ENCODE assay signal across 21 cellular contexts in genomic region chr11:61592176-61592575, GRCh38.
"Had no signal": no experiment of that assay in that cellular context is flagged by ENCODE, and none has a peak within 500 bp of the region (broad histone marks: within the 10 kb centered on the region; RNA-seq: fewer than 3 reads in every experiment).

No MANE protein-coding gene starts in this region.

- H3K27me3 ChIP-seq: MG63 had no signal

- H3K4me3 ChIP-seq: MG63 had no signal

- H3K9me3 ChIP-seq: MG63, SK-N-SH had no signal

- H3K36me3 ChIP-seq: MG63 had no signal

- H3K9ac ChIP-seq: SK-N-SH had no signal

- H3K27ac ChIP-seq: HL-60 had no signal

- FAIRE-seq: RCC 7860 had no signal

- DNase-seq: IMR-90, Karpas-422, KG1, MG63, NCI-H1092, NCI-H1105 treated with DMSO at 0.1 percent for 48 hours, NCI-H1417 treated with DMSO at 0.1 percent for 48 hours, NCI-H146, NCI-H1694 treated with DMSO at 0.1 percent for 48 hours, NCI-H1930, NCI-H2081, NCI-H2107, NCI-H2227 treated with DMSO at 0.1 percent for 48 hours, NCI-H524, NCI-H526 treated with DMSO at 0.1 percent for 48 hours, NCI-H774, Right ventricle myocardium superior, RPMI8226, SK-N-SH had no signal

- H3K4me2 ChIP-seq: SK-N-SH had no signal
